ENCODE assay signal across 8 cellular contexts in genomic region chr1:232950919-232951579, GRCh38. TPM values are rescaled to one million over a fixed set of nuclear protein-coding genes. Genes with fewer than 3 reads are reported as not detected.
DNase-seq lines count a peak whose midpoint lies in the region; ATAC-seq lines count a peak whose summit lies in the region.

No MANE protein-coding gene starts in this region.

- no peaks in the 10 kb centered on the region for H3K27me3 ChIP-seq in BLaER1 treated with 17β-estradiol and CSF1 and Interleukin-3, amounts not matched to agents 10 nM and 100 nM

- ATAC-seq in GM18907 (IDR thresholded peaks at IDR 0.05; ENCODE audit: unreplicated experiment) (peak; percentile 9), HG03460 (IDR thresholded peaks at IDR 0.05; ENCODE audit: unreplicated experiment) (peak; percentile 20), left colon (peak; percentile 55)

- intact Hi-C loops in left colon (cut with DNase I, micrococcal nuclease): loop anchor here in 1 of 2 donors (10.0 kb wide), 1 partner anchor 316 kb away; the partner anchor contains the start of gene SIPA1L2

- H3K4me2 ChIP-seq in BLaER1 treated with 17β-estradiol and CSF1 and Interleukin-3, amounts not matched to agents 10 nM and 100 nM: peak overlapping the region; percentile 74 to 94 (median 83)

- peak overlapping the region; percentile 78 to 96 (median 87) for H3K4me3 ChIP-seq in BLaER1 treated with 17β-estradiol and CSF1 and Interleukin-3, amounts not matched to agents 10 nM and 100 nM

- peaks cover 26 to 45% (median 32%) of the 10 kb centered on the region in 10 experiments for H3K4me1 ChIP-seq in BLaER1 treated with 17β-estradiol and CSF1 and Interleukin-3, amounts not matched to agents 10 nM and 100 nM

- peak overlapping the region; percentile 77 to 92 (median 85) for H3K9ac ChIP-seq in BLaER1 treated with 17β-estradiol and CSF1 and Interleukin-3, amounts not matched to agents 10 nM and 100 nM

- peaks cover 6 to 11% (median 8%) of the 10 kb centered on the region in 11 experiments; a peak in 20 of 22 replicates for H3K36me3 ChIP-seq in BLaER1 treated with 17β-estradiol and CSF1 and Interleukin-3, amounts not matched to agents 10 nM and 100 nM

- DNase-seq in SK-N-DZ (ENCODE audit: low spot score): peak; percentile 44
- peak; percentile 1 for DNase-seq in central memory CD4-positive, alpha-beta T cell
- peak; percentile 32 to 41 for DNase-seq in left colon
- DNase-seq in substantia nigra (lab: John Stamatoyannopoulos, UW): peak in 9 of 49 donors; percentile 1 to 48 (median 29)
- DNase-seq in cerebellar nuclear complex (lab: John Stamatoyannopoulos, UW): no peak

- H3K27ac ChIP-seq in BLaER1 treated with 17β-estradiol and CSF1 and Interleukin-3, amounts not matched to agents 10 nM and 100 nM: peak overlapping the region; percentile 76 to 89 (median 82)
- peak overlapping the region; percentile 43 for H3K27ac ChIP-seq in substantia nigra (ENCODE audit: low read depth, low read length, poor library complexity, severe bottlenecking)

- no peaks in the 10 kb centered on the region for H4K20me1 ChIP-seq in BLaER1 treated with 17β-estradiol and CSF1 and Interleukin-3, amounts not matched to agents 10 nM and 100 nM

- H3K9me3 ChIP-seq in BLaER1 treated with 17β-estradiol and CSF1 and Interleukin-3, amounts not matched to agents 10 nM and 100 nM (replicated peaks in 1 of 11): peaks cover 0 to 2% (median under 1%) of the 10 kb centered on the region in 11 experiments; a peak in 3 of 22 replicates

RNA-seq across cellular contexts. Expression of gene NTPCR, which starts 0.6 kb away (rescaled TPM):
- 54.2 and 68.1 TPM in 2 replicates for polyA plus RNA-seq in SK-N-DZ (2014; cell fraction: cytosol; rRNA removed)
- 34.2 and 38.7 TPM in 2 replicates for polyA plus RNA-seq in SK-N-DZ (2014; cell fraction: nucleus; rRNA removed)
- 10 to 100 TPM; 51.2 to 54.0 TPM for total RNA-seq in left colon

Comparison
In these comparisons a context has a peak if more than half of its experiments do, and no peak if none do; other contexts are left out.
1. DNase-seq: peak in SK-N-DZ (single experiment), central memory CD4-positive, alpha-beta T cell (single experiment) and left colon (2 of 2); none in cerebellar nuclear complex (0 of 2).
2. Peak in every context shown above with its lines, with median percentiles within 50 percentile points of each other: ATAC-seq.